21 cellular contexts compared by ENCODE assay signal in genomic region chr3:196292281-196292923, GRCh38. TPM values are rescaled to one million over a fixed set of nuclear protein-coding genes. Genes with fewer than 3 reads are reported as not detected.
DNase-seq lines count a peak whose midpoint lies in the region; ATAC-seq, FAIRE-seq and TF ChIP-seq lines count a peak whose summit lies in the region.
"Had no signal": no experiment of that assay in that cellular context is flagged by ENCODE, and none has a peak within 500 bp of the region (broad histone marks: within the 10 kb centered on the region; RNA-seq: fewer than 3 reads in every experiment).

No MANE protein-coding gene starts in this region.

- ATAC-seq in HepG2 (peak; percentile 74), right lobe of liver (no peak), HG03354 (IDR thresholded peaks at IDR 0.05; ENCODE audit: poor library complexity, severe bottlenecking, unreplicated experiment) (peak; percentile 59)
- ATAC-seq: activated T-cell treated with anti-CD3 and anti-CD28 coated beads, Interleukin-2, amount 50 U/mL, for 4 hours had no signal

- in situ Hi-C loops in HepG2 (cut with HindIII; ENCODE audit: extremely low pct_ligation_motif_present, low pct_unique_long_range_greater_than_20kb), result no loop called here

- intact Hi-C loops in HepG2 (cut with micrococcal nuclease; ENCODE audit: unreplicated experiment) (loop anchor here (2.0 kb wide), 1 partner anchor 38 kb away; no protein-coding TSS in a partner anchor), right lobe of liver (cut with DNase I) (no loop called here)

- TF ChIP-seq RAD21 in HepG2 (CRISPR knock-in tag; IDR thresholded peaks at IDR 0.05), result peak; percentile 60; the same call in 1 of the 2 replicates

- TF ChIP-seq EP300 in HepG2 (IDR thresholded peaks at IDR 0.05; ENCODE audit: low read depth in 2 of 2, low read length in 2 of 2) (no peak), HepG2 (CRISPR knock-in tag; IDR thresholded peaks at IDR 0.05; ENCODE audit: borderline replicate concordance) (no peak)

- TF ChIP-seq CTCF in HepG2 (CRISPR knock-in tag; IDR thresholded peaks at IDR 0.05) (peak; percentile 57), right lobe of liver (IDR thresholded peaks at IDR 0.05) (no peak)

- H3K9me3 ChIP-seq in HepG2 (ENCODE audit: low read length) (no peaks in the 10 kb centered on the region), right lobe of liver (no peaks in the 10 kb centered on the region)
- H3K9me3 ChIP-seq: adrenal gland, esophagus squamous epithelium had no signal

- BruUV-seq in HepG2 (replicated peaks; lab: Mats Ljungman, UMichigan), result no TSS peak

- peak; percentile 27 for DNase-seq in HepG2 (ENCODE audit: low spot score)
- DNase-seq in right lobe of liver, result no peak
- peak; percentile 57 for DNase-seq in germinal center (ENCODE audit: low spot score)
- no peak for DNase-seq in NCI-H69 (lab: John Stamatoyannopoulos, UW)
- no peak for DNase-seq in NCI-H146 (lab: John Stamatoyannopoulos, UW)
- DNase-seq in activated CD4-positive, alpha-beta T cell treated with anti-CD3 and anti-CD28 coated beads for 48 hours, result no peak
- DNase-seq in stimulated activated naive CD4-positive, alpha-beta T cell treated with Interleukin-2 at 50 U/mL for 16 hours (lab: John Stamatoyannopoulos, UW), result no peak
- DNase-seq: activated CD4-positive, CD25-positive, alpha-beta regulatory T cell treated with anti-CD3 and anti-CD28 coated beads, Interleukin-2, amount 50 U/mL, for 72 hours; activated T-cell treated with anti-CD3 and anti-CD28 coated beads, Interleukin-2, amount 50 U/mL, for 4 hours; adrenal gland; COR-L47; esophagus squamous epithelium; hippocampal formation; NCI-H1092; nucleus accumbens; T-helper 1 cell had no signal

- H4K20me1 ChIP-seq in HepG2 (ENCODE audit: insufficient read depth, low read length), result no peaks in the 10 kb centered on the region

- H3K27me3 ChIP-seq in HepG2 (ENCODE audit: control insufficient read depth in 1 of 2, insufficient read depth in 2 of 2, low read length in 2 of 2) (no peaks in the 10 kb centered on the region; a peak in 2 of 5 replicates), right lobe of liver (no peaks in the 10 kb centered on the region)
- H3K27me3 ChIP-seq: adrenal gland, esophagus squamous epithelium had no signal

- no peak overlapping the region for H3K9ac ChIP-seq in HepG2 (ENCODE audit: insufficient read depth, low read depth, low read length)

- FAIRE-seq in HepG2 (lab: Jason Lieb, UNC), result no peak
- FAIRE-seq: A204.1 had no signal

- H3K27ac ChIP-seq in HepG2 (ENCODE audit: extremely low read length, insufficient read depth, low read length) (no peak overlapping the region), right lobe of liver (no peak overlapping the region)
- H3K27ac ChIP-seq: adrenal gland, esophagus squamous epithelium, skin epidermis had no signal

- 40% methylated on average over 5 of the region's 5 CpGs for WGBS in HepG2 (ENCODE audit: low lambda C conversion rate)
- 70% methylated on average over 5 of the region's 5 CpGs for WGBS in right lobe of liver (ENCODE audit: insufficient coverage, low coverage, low lambda C conversion rate, missing lambda C conversion rate)

- H3K36me3 ChIP-seq in HepG2 (replicated peaks in 1 of 2; ENCODE audit: control insufficient read depth in 1 of 2, insufficient read depth in 2 of 2, low read length in 2 of 2) (no peaks in the 10 kb centered on the region), right lobe of liver (no peaks in the 10 kb centered on the region)
- H3K36me3 ChIP-seq: adrenal gland had no signal

- no peak overlapping the region for H3K4me2 ChIP-seq in HepG2 (ENCODE audit: low read depth, low read length)

- H3K4me1 ChIP-seq in HepG2 (ENCODE audit: insufficient read depth, low read length) (peaks cover 13% of the 10 kb centered on the region), right lobe of liver (no peaks in the 10 kb centered on the region)
- H3K4me1 ChIP-seq: adrenal gland had no signal

- TF ChIP-seq POLR2A in HepG2 (IDR thresholded peaks at IDR 0.05; ENCODE audit: insufficient read depth in 1 of 2, low read depth in 2 of 2, low read length in 2 of 2) (no peak), right lobe of liver (IDR thresholded peaks at IDR 0.05) (no peak)

- no peaks in the 10 kb centered on the region for H3K79me2 ChIP-seq in HepG2 (ENCODE audit: insufficient read depth, low read length)

- CTCF ChIA-PET in HepG2 (lab: Yijun Ruan, JAX; ENCODE audit: low intra/inter-chr PET ratio, low total read pairs), result interaction anchor here (0.9 kb wide), 1 partner anchor 39 kb away, joined by 6 read pairs; no protein-coding TSS in a partner anchor

- H3K4me3 ChIP-seq in HepG2 (replicated peaks in 1 of 3; ENCODE audit: insufficient read depth in 1 of 3, low read depth in 2 of 3, low read length in 3 of 3) (no peak overlapping the region), right lobe of liver (no peak overlapping the region)
- H3K4me3 ChIP-seq: adrenal gland, esophagus squamous epithelium, skin epidermis had no signal

- POLR2A ChIA-PET in HepG2 (lab: Yijun Ruan, JAX), result no interaction called here

- H2AFZ ChIP-seq in HepG2 (ENCODE audit: low read length), result no peak overlapping the region

RNA-seq across cellular contexts. Expression of gene PCYT1A, which starts 4.9 kb away (rescaled TPM):
- total RNA-seq in HepG2 (2016; rRNA removed; fragmentation: Illumina TruSeq; extraction: Trizol) (45.3 and 53.2 TPM in 2 replicates), right lobe of liver (10 to 100 TPM; 20.8 to 43.2 (median 28.8) TPM)
- total RNA-seq in HepG2 (2016; cell fraction: cytosol; rRNA removed; fragmentation: Illumina TruSeq; extraction: Trizol; ENCODE audit: low read depth), result 13.8 and 14.6 TPM in 2 replicates
- 46.3 and 55.2 TPM in 2 replicates for total RNA-seq in HepG2 (2016; cell fraction: insoluble cytoplasmic fraction; rRNA removed; fragmentation: Illumina TruSeq; extraction: Trizol)
- 13.3 and 14.5 TPM in 2 replicates for total RNA-seq in HepG2 (2016; cell fraction: membrane; rRNA removed; fragmentation: Illumina TruSeq; extraction: Trizol)
- total RNA-seq in HepG2 (2016; cell fraction: nucleus; rRNA removed; fragmentation: Illumina TruSeq; extraction: Trizol), result 47.1 and 49.4 TPM in 2 replicates
- polyA plus RNA-seq in HepG2 (2011; rRNA removed), result 26.4 and 28.5 TPM in 2 replicates
- polyA plus RNA-seq in HepG2 (2011; cell fraction: cytosol; rRNA removed), result 16.4 and 21.4 TPM in 2 replicates
- 62.7 and 74.7 TPM in 2 replicates for polyA plus RNA-seq in HepG2 (2011; cell fraction: nucleus; rRNA removed)
- polyA plus RNA-seq in HepG2 (2012), result 25.2 and 26.1 TPM in 2 replicates
- 3.8 and 4.3 TPM in 2 replicates for polyA plus RNA-seq in HepG2 (2016; cell fraction: cytosol; fragmentation: Illumina TruSeq; extraction: Trizol; ENCODE audit: low read depth)
- polyA plus RNA-seq in HepG2 (2016; cell fraction: insoluble cytoplasmic fraction; fragmentation: Illumina TruSeq; extraction: Trizol; ENCODE audit: low read depth), result 44.0 and 44.3 TPM in 2 replicates
- polyA plus RNA-seq in HepG2 (2016; cell fraction: membrane; fragmentation: Illumina TruSeq; extraction: Trizol; ENCODE audit: low read depth), result 5.2 and 5.6 TPM in 2 replicates
- polyA plus RNA-seq in HepG2 (2016; cell fraction: nucleus; fragmentation: Illumina TruSeq; extraction: Trizol; ENCODE audit: insufficient read depth, low read depth), result 61.7 and 67.8 TPM in 2 replicates
- polyA minus RNA-seq in HepG2 (2011; rRNA and poly(A)+ RNA removed; ENCODE audit: low replicate concordance), result 104 and 131 TPM in 2 replicates
- 27.9 and 30.3 TPM in 2 replicates for polyA minus RNA-seq in HepG2 (2011; cell fraction: cytosol; rRNA and poly(A)+ RNA removed)
- polyA minus RNA-seq in HepG2 (2011; cell fraction: nucleus; rRNA and poly(A)+ RNA removed), result 110 and 122 TPM in 2 replicates

RNA-seq across cellular contexts. Expression of gene DYNLT2B, which starts 25.6 kb away (rescaled TPM):
- total RNA-seq in HepG2 (2016; rRNA removed; fragmentation: Illumina TruSeq; extraction: Trizol), result 7.0 and 11.2 TPM in 2 replicates
- total RNA-seq in HepG2 (2016; cell fraction: cytosol; rRNA removed; fragmentation: Illumina TruSeq; extraction: Trizol; ENCODE audit: low read depth), result 4.9 and 5.3 TPM in 2 replicates
- 8.3 and 10.2 TPM in 2 replicates for total RNA-seq in HepG2 (2016; cell fraction: insoluble cytoplasmic fraction; rRNA removed; fragmentation: Illumina TruSeq; extraction: Trizol)
- 5.7 and 6.2 TPM in 2 replicates for total RNA-seq in HepG2 (2016; cell fraction: membrane; rRNA removed; fragmentation: Illumina TruSeq; extraction: Trizol)
- total RNA-seq in HepG2 (2016; cell fraction: nucleus; rRNA removed; fragmentation: Illumina TruSeq; extraction: Trizol), result 3.8 and 3.9 TPM in 2 replicates
- polyA plus RNA-seq in HepG2 (2011; rRNA removed), result 4.0 and 4.3 TPM in 2 replicates
- polyA plus RNA-seq in HepG2 (2011; cell fraction: cytosol; rRNA removed), result 5.1 and 5.3 TPM in 2 replicates
- polyA plus RNA-seq in HepG2 (2011; cell fraction: nucleus; rRNA removed), result 1.4 and 1.5 TPM in 2 replicates
- 2.9 and 5.9 TPM in 2 replicates for polyA plus RNA-seq in HepG2 (2012)
- polyA plus RNA-seq in HepG2 (2016; cell fraction: cytosol; fragmentation: Illumina TruSeq; extraction: Trizol; ENCODE audit: low read depth), result 7.3 and 11.4 TPM in 2 replicates
- 12.5 and 14.4 TPM in 2 replicates for polyA plus RNA-seq in HepG2 (2016; cell fraction: insoluble cytoplasmic fraction; fragmentation: Illumina TruSeq; extraction: Trizol; ENCODE audit: low read depth)
- 5.9 and 8.0 TPM in 2 replicates for polyA plus RNA-seq in HepG2 (2016; cell fraction: membrane; fragmentation: Illumina TruSeq; extraction: Trizol; ENCODE audit: low read depth)
- 6.1 and 6.5 TPM in 2 replicates for polyA plus RNA-seq in HepG2 (2016; cell fraction: nucleus; fragmentation: Illumina TruSeq; extraction: Trizol; ENCODE audit: insufficient read depth, low read depth)
- 0.82 and 2.6 TPM in 2 replicates for polyA minus RNA-seq in HepG2 (2011; rRNA and poly(A)+ RNA removed; ENCODE audit: low replicate concordance)
- polyA minus RNA-seq in HepG2 (2011; cell fraction: cytosol; rRNA and poly(A)+ RNA removed), result not detected in 2 replicates
- 1.7 and 3.4 TPM in 2 replicates for polyA minus RNA-seq in HepG2 (2011; cell fraction: nucleus; rRNA and poly(A)+ RNA removed)
- total RNA-seq in right lobe of liver, result 1 to 10 TPM in 3 of 6 experiments, under 1 TPM in 1, not detected in 2; 0.62 to 2.6 (median 1.4) TPM

RNA-seq across cellular contexts. Expression of gene TM4SF19, which starts 45.8 kb away (rescaled TPM):
- total RNA-seq in HepG2 (2016; rRNA removed; fragmentation: Illumina TruSeq; extraction: Trizol), result not detected in 2 replicates
- not detected in 2 replicates for total RNA-seq in HepG2 (2016; cell fraction: cytosol; rRNA removed; fragmentation: Illumina TruSeq; extraction: Trizol; ENCODE audit: low read depth)
- total RNA-seq in HepG2 (2016; cell fraction: insoluble cytoplasmic fraction; rRNA removed; fragmentation: Illumina TruSeq; extraction: Trizol), result not detected in 2 replicates
- not detected in 2 replicates for total RNA-seq in HepG2 (2016; cell fraction: membrane; rRNA removed; fragmentation: Illumina TruSeq; extraction: Trizol)
- total RNA-seq in HepG2 (2016; cell fraction: nucleus; rRNA removed; fragmentation: Illumina TruSeq; extraction: Trizol), result not detected in 2 replicates
- polyA plus RNA-seq in HepG2 (2011; rRNA removed), result 0.05 and 0.36 TPM in 2 replicates
- polyA plus RNA-seq in HepG2 (2011; cell fraction: cytosol; rRNA removed), result 0.08 and 0.17 TPM in 2 replicates
- polyA plus RNA-seq in HepG2 (2011; cell fraction: nucleus; rRNA removed), result 0.47 and 0.83 TPM in 2 replicates
- polyA plus RNA-seq in HepG2 (2012), result not detected in 2 replicates
- not detected in 2 replicates for polyA plus RNA-seq in HepG2 (2016; cell fraction: cytosol; fragmentation: Illumina TruSeq; extraction: Trizol; ENCODE audit: low read depth)
- not detected in 2 replicates for polyA plus RNA-seq in HepG2 (2016; cell fraction: insoluble cytoplasmic fraction; fragmentation: Illumina TruSeq; extraction: Trizol; ENCODE audit: low read depth)
- not detected in 2 replicates for polyA plus RNA-seq in HepG2 (2016; cell fraction: membrane; fragmentation: Illumina TruSeq; extraction: Trizol; ENCODE audit: low read depth)
- not detected in 2 replicates for polyA plus RNA-seq in HepG2 (2016; cell fraction: nucleus; fragmentation: Illumina TruSeq; extraction: Trizol; ENCODE audit: insufficient read depth, low read depth)
- polyA minus RNA-seq in HepG2 (2011; rRNA and poly(A)+ RNA removed; ENCODE audit: low replicate concordance), result 0.66 and 5.5 TPM in 2 replicates
- not detected in 2 replicates for polyA minus RNA-seq in HepG2 (2011; cell fraction: cytosol; rRNA and poly(A)+ RNA removed)
- polyA minus RNA-seq in HepG2 (2011; cell fraction: nucleus; rRNA and poly(A)+ RNA removed), result 0.62 TPM in 1 of 2 replicates, not detected in the other
- total RNA-seq in right lobe of liver, result 1 to 10 TPM in 1 of 6 experiments, under 1 TPM in 1, not detected in 4; 0.59 to 1.7 TPM
- total RNA-seq: activated T-cell treated with anti-CD3 and anti-CD28 coated beads, Interleukin-2, amount 50 U/mL, for 4 hours; cerebellum; temporal lobe had no signal

Comparison
In these comparisons a context has a peak if more than half of its experiments do, and no peak if none do; other contexts are left out.
1. ATAC-seq: peak in HepG2 (single experiment) and HG03354 (single experiment); none in right lobe of liver (0 of 4).
2. DNase-seq: peak in HepG2 (single experiment) and germinal center (single experiment); none in right lobe of liver (0 of 3), NCI-H69 (single experiment), NCI-H146 (single experiment), activated CD4-positive, alpha-beta T cell treated with anti-CD3 and anti-CD28 coated beads for 48 hours (single experiment) and stimulated activated naive CD4-positive, alpha-beta T cell treated with Interleukin-2 at 50 U/mL for 16 hours (single experiment).